27 cellular contexts compared by ENCODE assay signal in genomic region chr13:54034047-54034446, GRCh38.
"Had no signal": no experiment of that assay in that cellular context is flagged by ENCODE, and none has a peak within 500 bp of the region (broad histone marks: within the 10 kb centered on the region; RNA-seq: fewer than 3 reads in every experiment).

No MANE protein-coding gene starts in this region.

- H3K9me3 ChIP-seq: gastrocnemius medialis, lower lobe of right lung had no signal

- H3K27me3 ChIP-seq: dorsolateral prefrontal cortex, esophagus squamous epithelium, gastrocnemius medialis, heart right ventricle, left lung had no signal

- H3K4me3 ChIP-seq: coronary artery, dorsolateral prefrontal cortex, esophagus squamous epithelium, gastrocnemius medialis, heart right ventricle, left lung, lower lobe of right lung, mucosa of descending colon had no signal

- ATAC-seq: esophagus mucosa, gastrocnemius medialis, heart right ventricle, left cardiac atrium, left lung, left ventricle myocardium superior, lower lobe of right lung, mucosa of descending colon had no signal

- DNase-seq: dermis blood vessel endothelial cell; dorsolateral prefrontal cortex; effector CD4-positive, alpha-beta T cell; effector memory CD4-positive, alpha-beta T cell; erythroblast; esophagus squamous epithelium; foreskin fibroblast; foreskin melanocyte; gastrocnemius medialis; glutamatergic neuron; head of caudate nucleus; heart right ventricle; hippocampal formation; left cardiac atrium; left lung; left ventricle myocardium superior; lower lobe of right lung; mesenchymal stem cell; mucosa of descending colon; naive B cell had no signal

- FAIRE-seq: colon, endometrium, islet of Langerhans, keratinocyte had no signal

- H3K4me1 ChIP-seq: esophagus squamous epithelium, gastrocnemius medialis, heart right ventricle, left lung, lower lobe of right lung had no signal

- H3K36me3 ChIP-seq: esophagus squamous epithelium, gastrocnemius medialis, heart right ventricle, left lung, lower lobe of right lung had no signal

- H3K27ac ChIP-seq: coronary artery, dorsolateral prefrontal cortex, epithelial cell of prostate, esophagus squamous epithelium, gastrocnemius medialis, heart right ventricle, left lung, lower lobe of right lung had no signal
